10 cellular contexts compared by ENCODE assay signal in genomic region chr7:74655324-74655723, GRCh38. TPM values are rescaled to one million over a fixed set of nuclear protein-coding genes. Genes with fewer than 3 reads are reported as not detected.
DNase-seq lines count a peak whose midpoint lies in the region; ATAC-seq and TF ChIP-seq lines count a peak whose summit lies in the region.
"Had no signal": no experiment of that assay in that cellular context is flagged by ENCODE, and none has a peak within 500 bp of the region (broad histone marks: within the 10 kb centered on the region; RNA-seq: fewer than 3 reads in every experiment).

No MANE protein-coding gene starts in this region.

- ATAC-seq in activated CD8-positive, alpha-beta memory T cell treated with anti-CD3 and anti-CD28 coated beads, Interleukin-2, amount 10 ng/mL, durations not matched to agents 7 days and 5 days = no peak
- ATAC-seq in T-cell (replicated peaks in 1 of 4) (no peak), GM21390 (IDR thresholded peaks at IDR 0.05; ENCODE audit: unreplicated experiment) (no peak)
- no peak for ATAC-seq in stimulated activated memory B cell treated with anti-CD40 and anti-IgM and Interleukin-4, amounts not matched to agents 10 μg/mL and 1 μg/mL and 100 μg/mL, for 72 hours

- H3K4me3 Mint-ChIP-seq in activated CD8-positive, alpha-beta memory T cell treated with anti-CD3 and anti-CD28 coated beads, Interleukin-2, amount 10 ng/mL, durations not matched to agents 7 days and 5 days = no peak overlapping the region
- H3K4me3 Mint-ChIP-seq in T-cell = peak overlapping the region; percentile 85 to 87 (median 86)
- H3K4me3 Mint-ChIP-seq in stimulated activated memory B cell treated with anti-CD40 and anti-IgM and Interleukin-4, amounts not matched to agents 10 μg/mL and 1 μg/mL and 100 μg/mL, for 72 hours = peak overlapping the region; percentile 92

- H3K4me3 ChIP-seq in hepatocyte = no peak overlapping the region

- CTCF ChIA-PET in activated CD8-positive, alpha-beta memory T cell treated with anti-CD3 and anti-CD28 coated beads, Interleukin-2, amount 10 ng/mL, durations not matched to agents 7 days and 5 days (lab: Charles Lee) = interaction anchor here (0.6 kb wide), 3 partner anchors 17 to 321 kb away, joined by 3 read pairs; no protein-coding TSS in a partner anchor
- CTCF ChIA-PET in T-cell (lab: Charles Lee) = no interaction called here

- H3K4me1 ChIP-seq in hepatocyte (ENCODE audit: insufficient read depth) = peaks cover 25% of the 10 kb centered on the region

- H3K27me3 ChIP-seq in hepatocyte = no peaks in the 10 kb centered on the region

- peaks cover 4% of the 10 kb centered on the region for H3K36me3 Mint-ChIP-seq in activated CD8-positive, alpha-beta memory T cell treated with anti-CD3 and anti-CD28 coated beads, Interleukin-2, amount 10 ng/mL, durations not matched to agents 7 days and 5 days
- peaks cover 3% of the 10 kb centered on the region for H3K36me3 Mint-ChIP-seq in T-cell
- H3K36me3 Mint-ChIP-seq in stimulated activated memory B cell treated with anti-CD40 and anti-IgM and Interleukin-4, amounts not matched to agents 10 μg/mL and 1 μg/mL and 100 μg/mL, for 72 hours = no peaks in the 10 kb centered on the region

- peaks cover 47% of the 10 kb centered on the region for H3K4me1 Mint-ChIP-seq in activated CD8-positive, alpha-beta memory T cell treated with anti-CD3 and anti-CD28 coated beads, Interleukin-2, amount 10 ng/mL, durations not matched to agents 7 days and 5 days
- H3K4me1 Mint-ChIP-seq in T-cell = peaks cover 43 to 47% (median 46%) of the 10 kb centered on the region in 3 donors
- peaks cover 47% of the 10 kb centered on the region for H3K4me1 Mint-ChIP-seq in stimulated activated memory B cell treated with anti-CD40 and anti-IgM and Interleukin-4, amounts not matched to agents 10 μg/mL and 1 μg/mL and 100 μg/mL, for 72 hours

- POLR2A ChIA-PET in T-cell (lab: Charles Lee) = no interaction called here

- H3K9me3 ChIP-seq in hepatocyte (ENCODE audit: low read depth) = no peaks in the 10 kb centered on the region

- TF ChIP-seq CTCF in hepatocyte (IDR thresholded peaks at IDR 0.05; ENCODE audit: poor library complexity) = no peak

- peaks cover 18% of the 10 kb centered on the region for H4K20me1 ChIP-seq in hepatocyte (ENCODE audit: insufficient read depth, poor library complexity, severe bottlenecking)

- peak overlapping the region; percentile 6 for H3K27ac Mint-ChIP-seq in activated CD8-positive, alpha-beta memory T cell treated with anti-CD3 and anti-CD28 coated beads, Interleukin-2, amount 10 ng/mL, durations not matched to agents 7 days and 5 days
- H3K27ac Mint-ChIP-seq in T-cell = peak overlapping the region; percentile 87 to 89
- peak overlapping the region; percentile 99 for H3K27ac Mint-ChIP-seq in stimulated activated memory B cell treated with anti-CD40 and anti-IgM and Interleukin-4, amounts not matched to agents 10 μg/mL and 1 μg/mL and 100 μg/mL, for 72 hours

- no peaks in the 10 kb centered on the region for H3K9me3 Mint-ChIP-seq in activated CD8-positive, alpha-beta memory T cell treated with anti-CD3 and anti-CD28 coated beads, Interleukin-2, amount 10 ng/mL, durations not matched to agents 7 days and 5 days (ENCODE audit: low read depth)
- no peaks in the 10 kb centered on the region for H3K9me3 Mint-ChIP-seq in T-cell
- no peaks in the 10 kb centered on the region for H3K9me3 Mint-ChIP-seq in stimulated activated memory B cell treated with anti-CD40 and anti-IgM and Interleukin-4, amounts not matched to agents 10 μg/mL and 1 μg/mL and 100 μg/mL, for 72 hours

- no peaks in the 10 kb centered on the region for H3K9me2 ChIP-seq in hepatocyte (replicated peaks; ENCODE audit: insufficient read depth)

- peak overlapping the region; percentile 94 for H3K4me2 ChIP-seq in hepatocyte

- H2AFZ ChIP-seq in hepatocyte = peak overlapping the region; percentile 68

- DNase-seq in activated CD8-positive, alpha-beta memory T cell treated with anti-CD3 and anti-CD28 coated beads, Interleukin-2, amount 10 ng/mL, durations not matched to agents 7 days and 5 days = no peak
- DNase-seq in activated CD8-positive, alpha-beta memory T cell treated with anti-CD3 and anti-CD28 coated beads, Interleukin-2, amount 50 U/mL, for 48 hours = no peak
- DNase-seq in T-cell = no peak
- no peak for DNase-seq in hepatocyte (ENCODE audit: low spot score)
- no peak for DNase-seq in NCI-H345 treated with DMSO at 0.1 percent for 48 hours (lab: John Stamatoyannopoulos, UW; ENCODE audit: unreplicated experiment)
- DNase-seq in KBM-7 = no peak
- DNase-seq: MV-4-11, small intestine had no signal

- no peaks in the 10 kb centered on the region for H3K27me3 Mint-ChIP-seq in activated CD8-positive, alpha-beta memory T cell treated with anti-CD3 and anti-CD28 coated beads, Interleukin-2, amount 10 ng/mL, durations not matched to agents 7 days and 5 days
- H3K27me3 Mint-ChIP-seq in T-cell = no peaks in the 10 kb centered on the region
- no peaks in the 10 kb centered on the region for H3K27me3 Mint-ChIP-seq in stimulated activated memory B cell treated with anti-CD40 and anti-IgM and Interleukin-4, amounts not matched to agents 10 μg/mL and 1 μg/mL and 100 μg/mL, for 72 hours

- 60% methylated on average over 8 of the region's 8 CpGs for WGBS in hepatocyte (ENCODE audit: low lambda C conversion rate, missing lambda C conversion rate)

- H3K79me2 ChIP-seq in hepatocyte = peaks cover 24% of the 10 kb centered on the region

- H3K27ac ChIP-seq in hepatocyte = peak overlapping the region; percentile 97

- no peaks in the 10 kb centered on the region for H3K36me3 ChIP-seq in hepatocyte (replicated peaks; ENCODE audit: insufficient read depth, low read depth)

- in situ Hi-C loops in KBM-7 (cut with MboI; ENCODE audit: low pct_unique_long_range_greater_than_20kb, low sequenced_read_pairs) = no loop called here

RNA-seq across cellular contexts. Expression of gene GTF2I, which starts 2.2 kb away (rescaled TPM):
- 100 to 1,000 TPM; 186 to 220 TPM for total RNA-seq in activated CD8-positive, alpha-beta memory T cell treated with anti-CD3 and anti-CD28 coated beads, Interleukin-2, amount 10 ng/mL, durations not matched to agents 7 days and 5 days
- total RNA-seq in T-cell (100 to 1,000 TPM; 155 to 196 (median 166) TPM), hepatocyte (193 and 260 TPM in 2 replicates)
- polyA plus RNA-seq in hepatocyte = 167 and 182 TPM in 2 replicates

Comparison
In these comparisons a context has a peak if more than half of its experiments do, and no peak if none do; other contexts are left out.
1. H3K27ac Mint-ChIP-seq: peak in every context shown above with its lines; median percentile 99 in stimulated activated memory B cell treated with anti-CD40 and anti-IgM and Interleukin-4, amounts not matched to agents 10 μg/mL and 1 μg/mL and 100 μg/mL, for 72 hours; 88 in T-cell; 6 in activated CD8-positive, alpha-beta memory T cell treated with anti-CD3 and anti-CD28 coated beads, Interleukin-2, amount 10 ng/mL, durations not matched to agents 7 days and 5 days.